In the genomic region with DNA sequence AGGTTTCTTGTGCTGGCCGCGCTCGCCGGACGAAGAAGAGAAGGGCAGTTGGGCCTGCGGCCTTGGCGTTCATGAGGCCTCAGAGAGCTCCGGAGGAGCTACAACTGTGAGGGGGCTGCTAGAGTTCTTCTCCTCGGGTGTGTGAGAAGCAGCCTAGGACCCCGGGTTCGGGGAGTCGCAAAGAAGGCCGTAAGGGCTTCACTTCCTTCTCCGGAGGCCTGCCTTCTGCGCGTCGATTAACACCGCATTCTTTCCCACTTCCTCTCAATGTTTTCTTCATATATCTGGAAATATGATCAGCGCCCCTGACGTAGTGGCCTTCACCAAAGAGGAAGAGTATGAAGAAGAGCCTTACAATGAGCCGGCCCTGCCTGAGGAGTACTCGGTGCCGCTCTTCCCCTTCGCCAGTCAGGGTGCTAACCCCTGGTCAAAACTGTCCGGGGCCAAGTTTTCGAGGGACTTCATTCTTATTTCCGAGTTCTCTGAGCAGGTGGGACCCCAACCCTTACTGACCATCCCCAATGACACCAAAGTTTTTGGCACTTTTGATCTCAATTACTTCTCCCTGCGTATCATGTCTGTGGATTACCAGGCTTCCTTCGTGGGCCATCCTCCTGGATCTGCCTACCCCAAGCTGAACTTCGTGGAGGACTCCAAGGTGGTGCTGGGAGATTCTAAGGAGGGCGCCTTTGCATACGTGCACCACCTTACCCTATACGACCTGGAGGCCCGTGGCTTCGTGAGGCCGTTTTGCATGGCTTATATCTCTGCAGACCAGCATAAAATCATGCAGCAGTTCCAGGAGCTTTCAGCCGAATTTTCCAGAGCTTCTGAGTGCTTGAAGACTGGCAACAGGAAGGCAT, we compare ENCODE assay signal across 6 cellular contexts. TPM values are rescaled to one million over a fixed set of nuclear protein-coding genes. Genes with fewer than 3 reads are reported as not detected.
DNase-seq lines count a peak whose midpoint lies in the region; ATAC-seq and TF ChIP-seq lines count a peak whose summit lies in the region.

No MANE protein-coding gene starts in this region.

- peaks cover 21% of the 10 kb centered on the region for H3K36me3 ChIP-seq in SK-N-MC (ENCODE audit: insufficient read depth, low read length)
- peaks cover 0 to 8% (median 0%) of the 10 kb centered on the region in 4 donors for H3K36me3 ChIP-seq in transverse colon

- H3K4me3 ChIP-seq in SK-N-MC, result peak overlapping the region; percentile 96
- peak overlapping the region; percentile 74 to 97 (median 87) for H3K4me3 ChIP-seq in transverse colon

- peaks cover 4% of the 10 kb centered on the region for H3K9me3 Mint-ChIP-seq in glutamatergic neuron (ENCODE audit: unreplicated experiment)

- TF ChIP-seq EP300 in transverse colon (IDR thresholded peaks at IDR 0.05; ENCODE audit: low read depth), result no peak

- H3K9me3 ChIP-seq in SK-N-MC (ENCODE audit: low read depth, low read length) (no peaks in the 10 kb centered on the region), transverse colon (no peaks in the 10 kb centered on the region)

- TF ChIP-seq CTCF in glutamatergic neuron (IDR thresholded peaks at IDR 0.05; ENCODE audit: partially characterized antibody, unreplicated experiment) (no peak), transverse colon (IDR thresholded peaks at IDR 0.05) (no peak)

- DNase-seq in SK-N-MC (ENCODE audit: low read depth, low spot score) (no peak), glutamatergic neuron (no peak), transverse colon (peak; percentile 23), UCSD-AML1 (lab: John Stamatoyannopoulos, UW; ENCODE audit: unreplicated experiment) (no peak)

- no peaks in the 10 kb centered on the region for H3K27me3 ChIP-seq in transverse colon

- H3K4me1 Mint-ChIP-seq in glutamatergic neuron (ENCODE audit: low read depth, unreplicated experiment), result peaks cover 21% of the 10 kb centered on the region

- in situ Hi-C loops in transverse colon (cut with MboI; ENCODE audit: low pct_ligation_motif_present in 1 of 4, low pct_unique_long_range_greater_than_20kb in 1 of 4, low sequenced_read_pairs in 3 of 4), result no loop called here

- peak overlapping the region; percentile 95 for H3K4me3 Mint-ChIP-seq in glutamatergic neuron (ENCODE audit: unreplicated experiment)

- peaks cover 3% of the 10 kb centered on the region for H3K27me3 Mint-ChIP-seq in glutamatergic neuron (ENCODE audit: unreplicated experiment)

- peak; percentile 2 for ATAC-seq in GM19463 (IDR thresholded peaks at IDR 0.05; ENCODE audit: unreplicated experiment)
- ATAC-seq in GM19351 (IDR thresholded peaks at IDR 0.05; ENCODE audit: unreplicated experiment), result no peak

- H3K4me1 ChIP-seq in transverse colon, result peaks cover 44 to 78% (median 67%) of the 10 kb centered on the region in 4 donors

- intact Hi-C loops in transverse colon (cut with DNase I; ENCODE audit: low total_unique reads), result no loop called here

- H3K9ac ChIP-seq in SK-N-MC (ENCODE audit: insufficient read length), result peak overlapping the region; percentile 88

- TF ChIP-seq POLR2A in transverse colon (IDR thresholded peaks at IDR 0.05), result no peak

- H3K36me3 Mint-ChIP-seq in glutamatergic neuron (ENCODE audit: unreplicated experiment), result no peaks in the 10 kb centered on the region

- 34 to 57% methylated on average over 2 to 37 of the region's 37 CpGs for WGBS in transverse colon (ENCODE audit: low coverage in 1 of 2), 2 donors

- H3K27ac ChIP-seq in SK-N-MC (peak overlapping the region; percentile 78), transverse colon (peak overlapping the region; percentile 93 to 98 (median 94))

- H3K27ac Mint-ChIP-seq in glutamatergic neuron (ENCODE audit: unreplicated experiment), result peak overlapping the region; percentile 97

RNA-seq across cellular contexts. Expression of a gene that starts 0.6 kb away (rescaled TPM):
- total RNA-seq in glutamatergic neuron (ENCODE audit: unreplicated experiment) (14.0 TPM), transverse colon (10 to 100 TPM; 12.1 to 20.6 (median 19.6) TPM)

RNA-seq across cellular contexts. Expression of a gene that starts 0.9 kb away (rescaled TPM):
- total RNA-seq in glutamatergic neuron (ENCODE audit: unreplicated experiment) (58.6 TPM), transverse colon (10 to 100 TPM; 12.0 to 79.0 (median 32.1) TPM)

RNA-seq across cellular contexts. Expression of a gene that starts 47.6 kb away (rescaled TPM):
- total RNA-seq in glutamatergic neuron (ENCODE audit: unreplicated experiment), result 7.9 TPM
- 10 to 100 TPM; 29.2 to 49.4 (median 38.5) TPM for total RNA-seq in transverse colon

RNA-seq across cellular contexts. Expression of a gene that starts 55.3 kb away (rescaled TPM):
- total RNA-seq in glutamatergic neuron (ENCODE audit: unreplicated experiment) (7.4 TPM), transverse colon (10 to 100 TPM in 3 of 4 donors, 1 to 10 TPM in 1; 7.4 to 48.0 (median 21.0) TPM)

RNA-seq across cellular contexts. Expression of a gene that starts 57.2 kb away (rescaled TPM):
- 203 TPM for total RNA-seq in glutamatergic neuron (ENCODE audit: unreplicated experiment)
- total RNA-seq in transverse colon, result 100 to 1,000 TPM; 365 to 919 (median 428) TPM
